Comparison of ENCODE assay signal across 18 cellular contexts in the genomic region with DNA sequence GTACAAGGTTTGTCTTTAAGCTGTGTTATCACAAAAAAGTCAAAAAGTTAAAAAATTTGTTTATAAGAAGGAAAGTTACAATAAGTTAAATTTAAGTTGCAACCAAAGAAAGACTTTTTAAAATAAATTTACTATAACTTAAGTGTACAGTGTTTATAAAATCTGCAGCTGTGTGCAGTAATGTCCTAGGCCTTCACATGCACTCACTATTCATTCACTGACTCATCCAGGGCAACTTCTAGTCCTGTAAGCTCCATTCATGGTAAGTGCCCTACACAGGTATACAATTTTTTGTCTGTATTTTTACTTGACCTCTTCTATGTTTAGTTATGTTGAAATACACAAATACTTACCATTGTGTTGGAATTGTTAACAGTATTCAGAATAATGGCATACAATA.
"Had no signal": no experiment of that assay in that cellular context is flagged by ENCODE, and none has a peak within 500 bp of the region (broad histone marks: within the 10 kb centered on the region; RNA-seq: fewer than 3 reads in every experiment).

No MANE protein-coding gene starts in this region.

- H3K9me3 ChIP-seq: MG63, SK-N-SH had no signal

- DNase-seq: KBM-7, MG63, NCI-H1092, NCI-H146, NCI-H1694 treated with DMSO at 0.1 percent for 48 hours, NCI-H1930, NCI-H2171, NCI-H226, NCI-H446, NCI-H510A, NCI-H524 treated with DMSO at 0.1 percent for 48 hours, NCI-H774, PC-3, SK-N-SH, SW 1271, T-cell had no signal

- H3K4me3 ChIP-seq: MG63 had no signal

- H3K9ac ChIP-seq: SK-N-SH had no signal

- H3K9me2 ChIP-seq: SK-N-SH had no signal

- H3K27ac ChIP-seq: HL-60, RWPE1 had no signal

- H3K4me2 ChIP-seq: SK-N-SH had no signal

- H3K27me3 ChIP-seq: MG63 had no signal

- H3K36me3 ChIP-seq: MG63 had no signal
